14 cellular contexts compared by ENCODE assay signal in genomic region chr1:211952299-211952698, GRCh38.
DNase-seq lines count a peak whose midpoint lies in the region; ATAC-seq, FAIRE-seq and TF ChIP-seq lines count a peak whose summit lies in the region.
"Had no signal": no experiment of that assay in that cellular context is flagged by ENCODE, and none has a peak within 500 bp of the region (broad histone marks: within the 10 kb centered on the region; RNA-seq: fewer than 3 reads in every experiment).

No MANE protein-coding gene starts in this region.

- no TSS peak for BruUV-seq in PC-3 (replicated peaks; lab: Mats Ljungman, UMichigan)

- intact Hi-C loops in PC-3 (cut with micrococcal nuclease) = loop anchor here (2.0 kb wide), 1 partner anchor 83 kb away; the partner anchor contains the start of genes DTL and INTS7
- intact Hi-C loops in posterior cingulate gyrus (cut with DNase I) = no loop called here

- CTCF ChIA-PET in PC-3 (lab: Charles Lee) = interaction anchor here (1.0 kb wide), 1 partner anchor 83 kb away, joined by 6 read pairs; the partner anchor contains the start of gene DTL

- no peak; the same call in 1 of the 2 replicates for ATAC-seq in PC-3

- H3K27ac ChIP-seq in PC-3 (ENCODE audit: low read length) (peak overlapping the region; percentile 75), epithelial cell of prostate (peak overlapping the region; percentile 98), smooth muscle cell (ENCODE audit: low read depth) (peak overlapping the region; percentile 57)
- H3K27ac ChIP-seq: BLaER1 had no signal

- no peaks in the 10 kb centered on the region for H3K9me2 ChIP-seq in PC-3 (replicated peaks; ENCODE audit: low read length)
- H3K9me2 ChIP-seq: SK-N-SH had no signal

- H3K79me2 ChIP-seq in PC-3 (ENCODE audit: low read length) = no peaks in the 10 kb centered on the region
- H3K79me2 ChIP-seq in smooth muscle cell (ENCODE audit: low read depth) = no peaks in the 10 kb centered on the region

- peaks cover 17% of the 10 kb centered on the region for H3K4me1 ChIP-seq in PC-3 (ENCODE audit: insufficient read depth, low read length)
- no peaks in the 10 kb centered on the region for H3K4me1 ChIP-seq in smooth muscle cell (ENCODE audit: low read depth)
- H3K4me1 ChIP-seq: BLaER1 had no signal

- H3K36me3 ChIP-seq in PC-3 (ENCODE audit: low read depth, low read length) = peaks cover 16% of the 10 kb centered on the region
- no peaks in the 10 kb centered on the region for H3K36me3 ChIP-seq in smooth muscle cell (ENCODE audit: low read depth)

- no peak overlapping the region for H2AFZ ChIP-seq in PC-3 (ENCODE audit: low read length)
- no peak overlapping the region for H2AFZ ChIP-seq in smooth muscle cell (ENCODE audit: low read depth)

- TF ChIP-seq CTCF in PC-3 (conservative IDR thresholded peaks at IDR 0.05; ENCODE audit: low read depth, low read length) (no peak), smooth muscle cell (IDR thresholded peaks at IDR 0.05; ENCODE audit: borderline replicate concordance, insufficient read depth, poor library complexity, severe bottlenecking) (no peak)

- H3K9me3 ChIP-seq in PC-3 (ENCODE audit: low read length) (no peaks in the 10 kb centered on the region), smooth muscle cell (replicated peaks; ENCODE audit: low read depth) (no peaks in the 10 kb centered on the region)
- H3K9me3 ChIP-seq: SK-N-SH had no signal

- FAIRE-seq in GM19239 (lab: Jason Lieb, UNC) = peak; percentile 23
- FAIRE-seq: HepG2 had no signal

- H3K4me3 ChIP-seq in PC-3 (ENCODE audit: low read length) (no peak overlapping the region), smooth muscle cell (no peak overlapping the region)
- H3K4me3 ChIP-seq: BLaER1 had no signal

- DNase-seq in GM19239 (ENCODE audit: insufficient read length, low spot score) (no peak), PC-3 (no peak), epithelial cell of prostate (ENCODE audit: low read depth, low spot score) (no peak), smooth muscle cell (lab: John Stamatoyannopoulos, UW; ENCODE audit: unreplicated experiment) (no peak), posterior cingulate gyrus (no peak), T1000 (lab: John Stamatoyannopoulos, UW) (no peak), hypothalamus (lab: John Stamatoyannopoulos, UW) (no peak)
- DNase-seq: DND-41, Kasumi-1, NCI-H446 treated with DMSO at 0.1 percent for 48 hours, NCI-H526, SK-N-SH had no signal

- H3F3A ChIP-seq in PC-3 (ENCODE audit: low read length, unreplicated experiment) (peaks cover 5% of the 10 kb centered on the region), smooth muscle cell (ENCODE audit: low read depth) (no peaks in the 10 kb centered on the region)

- H3K9ac ChIP-seq in PC-3 (ENCODE audit: low read length) (0 out of 2 replicates have a peak overlapping the region, but pooled peaks have one; percentile 5), smooth muscle cell (ENCODE audit: low read depth) (no peak overlapping the region)
- H3K9ac ChIP-seq: BLaER1, SK-N-SH had no signal

- H4K20me1 ChIP-seq in PC-3 (ENCODE audit: low read length) (no peaks in the 10 kb centered on the region), smooth muscle cell (ENCODE audit: low read depth) (no peaks in the 10 kb centered on the region)
- H4K20me1 ChIP-seq: BLaER1 had no signal

- 100% methylated on average over 2 of the region's 2 CpGs for WGBS in smooth muscle cell (ENCODE audit: low lambda C conversion rate)

- H3K4me2 ChIP-seq in PC-3 (ENCODE audit: low read length) (peak overlapping the region; percentile 14; the same call in 1 of the 2 replicates), smooth muscle cell (no peak overlapping the region)
- H3K4me2 ChIP-seq: BLaER1, SK-N-SH had no signal

- POLR2A ChIA-PET in PC-3 (lab: Charles Lee; ENCODE audit: unreplicated experiment) = interaction anchor here (0.6 to 0.8 kb wide), 2 partner anchors 278 to 656 kb away, joined by 3 read pairs; partner anchors contain the start of gene ATF3

- no peaks in the 10 kb centered on the region for H3K27me3 ChIP-seq in PC-3 (ENCODE audit: low read length)
- no peaks in the 10 kb centered on the region for H3K27me3 ChIP-seq in smooth muscle cell (ENCODE audit: low read depth)
- H3K27me3 ChIP-seq: BLaER1 had no signal
